9 cellular contexts compared by ENCODE assay signal in genomic region chr15:90982135-90982534, GRCh38. TPM values are rescaled to one million over a fixed set of nuclear protein-coding genes. Genes with fewer than 3 reads are reported as not detected.
DNase-seq lines count a peak whose midpoint lies in the region; ATAC-seq and TF ChIP-seq lines count a peak whose summit lies in the region.
"Had no signal": no experiment of that assay in that cellular context is flagged by ENCODE, and none has a peak within 500 bp of the region (broad histone marks: within the 10 kb centered on the region; RNA-seq: fewer than 3 reads in every experiment).

No MANE protein-coding gene starts in this region.

- no peaks in the 10 kb centered on the region for H3K36me3 Mint-ChIP-seq in T-helper 17 cell (ENCODE audit: low read depth)

- H3K27me3 Mint-ChIP-seq in T-helper 17 cell = no peaks in the 10 kb centered on the region

- intact Hi-C loops in left ventricle myocardium superior (cut with micrococcal nuclease) = no loop called here

- no peak overlapping the region for H3K27ac Mint-ChIP-seq in T-helper 17 cell
- H3K27ac Mint-ChIP-seq: nephron had no signal

- peaks cover 3% of the 10 kb centered on the region for H3K4me1 Mint-ChIP-seq in T-helper 17 cell
- H3K4me1 Mint-ChIP-seq: nephron had no signal

- H3K9me3 ChIP-seq in T-helper 17 cell (ENCODE audit: control insufficient read depth, low read length, poor library complexity, severe bottlenecking) = no peaks in the 10 kb centered on the region

- ATAC-seq in GM18505 (IDR thresholded peaks at IDR 0.05; ENCODE audit: unreplicated experiment) (peak; percentile 42), GM21515 (IDR thresholded peaks at IDR 0.05; ENCODE audit: unreplicated experiment) (peak; percentile 47), HG03565 (IDR thresholded peaks at IDR 0.05; ENCODE audit: unreplicated experiment) (peak; percentile 39), esophagus mucosa (peak; percentile 37), left ventricle myocardium superior (no peak), T-helper 17 cell (no peak)

- DNase-seq in left ventricle myocardium superior (no peak), T-helper 17 cell (no peak), NCI-H2107 (lab: John Stamatoyannopoulos, UW) (no peak)
- DNase-seq: activated CD8-positive, alpha-beta memory T cell treated with anti-CD3 and anti-CD28 coated beads for 24 hours had no signal

- TF ChIP-seq POLR2A in GM18505 (IDR thresholded peaks at IDR 0.05; ENCODE audit: borderline replicate concordance, extremely low read depth, insufficient read depth, insufficient read length) = no peak

- H3K4me3 Mint-ChIP-seq in T-helper 17 cell = no peak overlapping the region
- H3K4me3 Mint-ChIP-seq: nephron had no signal

RNA-seq across cellular contexts. Expression of gene PRC1, which starts 12.2 kb away (rescaled TPM):
- 49.4 TPM for total RNA-seq in esophagus mucosa
- total RNA-seq in left ventricle myocardium superior = 3.3 TPM
- total RNA-seq in T-helper 17 cell = 10 to 100 TPM; 19.9 to 40.6 TPM

RNA-seq across cellular contexts. Expression of gene RCCD1, which starts 27.5 kb away (rescaled TPM):
- total RNA-seq in esophagus mucosa (8.8 TPM), left ventricle myocardium superior (11.5 TPM), T-helper 17 cell (1 to 10 TPM; 3.7 to 5.3 TPM)

RNA-seq across cellular contexts. Expression of gene VPS33B, which starts 40.3 kb away (rescaled TPM):
- total RNA-seq in esophagus mucosa = 13.4 TPM
- 6.1 TPM for total RNA-seq in left ventricle myocardium superior
- total RNA-seq in T-helper 17 cell = 10 to 100 TPM; 19.2 to 23.6 TPM

RNA-seq across cellular contexts. Expression of gene UNC45A, which starts 47.0 kb away (rescaled TPM):
- total RNA-seq in esophagus mucosa (48.9 TPM), left ventricle myocardium superior (24.4 TPM), T-helper 17 cell (10 to 100 TPM; 36.9 to 38.3 TPM)

RNA-seq across cellular contexts. Expression of gene HDDC3, which starts 49.8 kb away (rescaled TPM):
- total RNA-seq in esophagus mucosa (10.6 TPM), left ventricle myocardium superior (15.0 TPM), T-helper 17 cell (10 to 100 TPM; 11.1 to 12.9 TPM)

Comparison
In these comparisons a context has a peak if more than half of its experiments do, and no peak if none do; other contexts are left out.
1. ATAC-seq: peak in GM18505 (single experiment), GM21515 (single experiment), HG03565 (single experiment) and esophagus mucosa (single experiment); none in left ventricle myocardium superior (single experiment) and T-helper 17 cell (single experiment).